2 cellular contexts compared by ENCODE assay signal in genomic region chr15:57255751-57256150, GRCh38.
TF ChIP-seq lines count a peak whose summit lies in the region.

No MANE protein-coding gene starts in this region.

TF ChIP-seq in GM23338, 12 proteins besides CTCF, POLR2A, EP300 and RAD21 (continued from another document):
- TF ChIP-seq, protein P1, sequence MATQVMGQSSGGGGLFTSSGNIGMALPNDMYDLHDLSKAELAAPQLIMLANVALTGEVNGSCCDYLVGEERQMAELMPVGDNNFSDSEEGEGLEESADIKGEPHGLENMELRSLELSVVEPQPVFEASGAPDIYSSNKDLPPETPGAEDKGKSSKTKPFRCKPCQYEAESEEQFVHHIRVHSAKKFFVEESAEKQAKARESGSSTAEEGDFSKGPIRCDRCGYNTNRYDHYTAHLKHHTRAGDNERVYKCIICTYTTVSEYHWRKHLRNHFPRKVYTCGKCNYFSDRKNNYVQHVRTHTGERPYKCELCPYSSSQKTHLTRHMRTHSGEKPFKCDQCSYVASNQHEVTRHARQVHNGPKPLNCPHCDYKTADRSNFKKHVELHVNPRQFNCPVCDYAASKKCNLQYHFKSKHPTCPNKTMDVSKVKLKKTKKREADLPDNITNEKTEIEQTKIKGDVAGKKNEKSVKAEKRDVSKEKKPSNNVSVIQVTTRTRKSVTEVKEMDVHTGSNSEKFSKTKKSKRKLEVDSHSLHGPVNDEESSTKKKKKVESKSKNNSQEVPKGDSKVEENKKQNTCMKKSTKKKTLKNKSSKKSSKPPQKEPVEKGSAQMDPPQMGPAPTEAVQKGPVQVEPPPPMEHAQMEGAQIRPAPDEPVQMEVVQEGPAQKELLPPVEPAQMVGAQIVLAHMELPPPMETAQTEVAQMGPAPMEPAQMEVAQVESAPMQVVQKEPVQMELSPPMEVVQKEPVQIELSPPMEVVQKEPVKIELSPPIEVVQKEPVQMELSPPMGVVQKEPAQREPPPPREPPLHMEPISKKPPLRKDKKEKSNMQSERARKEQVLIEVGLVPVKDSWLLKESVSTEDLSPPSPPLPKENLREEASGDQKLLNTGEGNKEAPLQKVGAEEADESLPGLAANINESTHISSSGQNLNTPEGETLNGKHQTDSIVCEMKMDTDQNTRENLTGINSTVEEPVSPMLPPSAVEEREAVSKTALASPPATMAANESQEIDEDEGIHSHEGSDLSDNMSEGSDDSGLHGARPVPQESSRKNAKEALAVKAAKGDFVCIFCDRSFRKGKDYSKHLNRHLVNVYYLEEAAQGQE (IDR thresholded peaks at IDR 0.05; ENCODE audit: unreplicated experiment), result no peak
- TF ChIP-seq STAT1 (IDR thresholded peaks at IDR 0.05; ENCODE audit: unreplicated experiment), result no peak
- TF ChIP-seq ZNF114 (CRISPR knock-in tag; IDR thresholded peaks at IDR 0.05), result no peak
- TF ChIP-seq POLR2AphosphoS5 (IDR thresholded peaks at IDR 0.05; ENCODE audit: low read depth), result no peak
- TF ChIP-seq JUNB (IDR thresholded peaks at IDR 0.05; ENCODE audit: unreplicated experiment), result no peak
- TF ChIP-seq ZNF462 (CRISPR knock-in tag; IDR thresholded peaks at IDR 0.05), result no peak
- no peak for TF ChIP-seq EZH2 (IDR thresholded peaks at IDR 0.05; ENCODE audit: low read depth, unreplicated experiment)
- no peak for TF ChIP-seq EZH2phosphoT487 (IDR thresholded peaks at IDR 0.05; ENCODE audit: unreplicated experiment)
- no peak for TF ChIP-seq NANOG (IDR thresholded peaks at IDR 0.05; ENCODE audit: borderline replicate concordance)
- TF ChIP-seq, protein P2, sequence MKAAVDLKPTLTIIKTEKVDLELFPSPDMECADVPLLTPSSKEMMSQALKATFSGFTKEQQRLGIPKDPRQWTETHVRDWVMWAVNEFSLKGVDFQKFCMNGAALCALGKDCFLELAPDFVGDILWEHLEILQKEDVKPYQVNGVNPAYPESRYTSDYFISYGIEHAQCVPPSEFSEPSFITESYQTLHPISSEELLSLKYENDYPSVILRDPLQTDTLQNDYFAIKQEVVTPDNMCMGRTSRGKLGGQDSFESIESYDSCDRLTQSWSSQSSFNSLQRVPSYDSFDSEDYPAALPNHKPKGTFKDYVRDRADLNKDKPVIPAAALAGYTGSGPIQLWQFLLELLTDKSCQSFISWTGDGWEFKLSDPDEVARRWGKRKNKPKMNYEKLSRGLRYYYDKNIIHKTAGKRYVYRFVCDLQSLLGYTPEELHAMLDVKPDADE (IDR thresholded peaks at IDR 0.05), result no peak
- no peak for TF ChIP-seq ZNF331 (CRISPR knock-in tag; IDR thresholded peaks at IDR 0.05; ENCODE audit: low read depth)

TF ChIP-seq in HepG2, 621 proteins besides CTCF, POLR2A, EP300 and RAD21 (continued from another document):
- TF ChIP-seq KIAA2018 (CRISPR knock-in tag; IDR thresholded peaks at IDR 0.05; ENCODE audit: borderline replicate concordance), result no peak
- TF ChIP-seq SOX5 (CRISPR knock-in tag; IDR thresholded peaks at IDR 0.05; ENCODE audit: borderline replicate concordance), result no peak
- no peak for TF ChIP-seq E2F5 (CRISPR knock-in tag; conservative IDR thresholded peaks at IDR 0.05)
- no peak for TF ChIP-seq MLX (CRISPR knock-in tag; IDR thresholded peaks at IDR 0.05)
- TF ChIP-seq SRY (CRISPR knock-in tag; IDR thresholded peaks at IDR 0.05), result no peak
- TF ChIP-seq ZBTB3 (CRISPR knock-in tag; IDR thresholded peaks at IDR 0.05; ENCODE audit: borderline replicate concordance, low read depth), result no peak
- no peak for TF ChIP-seq ZIK1 (CRISPR knock-in tag; IDR thresholded peaks at IDR 0.05; ENCODE audit: borderline replicate concordance, low read depth)
- no peak for TF ChIP-seq ZNF639 (CRISPR knock-in tag; conservative IDR thresholded peaks at IDR 0.05)
